In the genomic region with DNA sequence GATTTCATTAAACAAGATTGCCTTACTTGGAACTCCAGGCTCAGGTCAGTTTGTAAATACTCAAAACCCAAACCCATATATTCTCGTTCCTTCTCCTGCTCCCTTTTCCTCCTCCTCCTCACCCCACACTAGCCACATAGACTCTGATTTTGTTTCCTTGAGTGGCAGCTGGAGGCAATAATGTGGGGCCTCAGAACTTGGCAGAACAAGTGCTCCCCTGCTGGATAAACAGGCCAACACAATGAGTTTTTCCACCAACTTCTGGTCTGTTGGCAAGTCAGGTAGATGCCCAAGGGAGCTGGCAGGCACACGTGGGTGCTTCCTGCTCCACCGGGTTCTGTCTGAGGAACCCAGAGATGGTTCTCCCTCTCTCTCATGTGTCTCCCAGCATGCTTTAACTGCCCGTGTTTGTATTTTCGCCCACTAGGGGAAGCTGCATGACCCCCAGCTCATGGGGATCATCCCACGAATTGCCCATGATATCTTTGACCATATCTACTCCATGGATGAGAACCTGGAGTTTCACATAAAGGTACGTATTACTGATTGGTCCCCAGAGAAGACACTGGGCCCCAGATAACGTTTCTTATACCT, we compare ENCODE assay signal across 19 cellular contexts.
A peak's percentile ranks its signal among the peaks of the same experiment; 100 is the strongest.
DNase-seq lines count a peak whose midpoint lies in the region; ATAC-seq and TF ChIP-seq lines count a peak whose summit lies in the region.
"Had no signal": no experiment of that assay in that cellular context is flagged by ENCODE, and none has a peak within 500 bp of the region (broad histone marks: within the 10 kb centered on the region; RNA-seq: fewer than 3 reads in every experiment).

No MANE protein-coding gene starts in this region.

- H3K27ac ChIP-seq in SK-N-SH (ENCODE audit: low read depth in 2 of 2, low read length in 1 of 2) = no peak overlapping the region
- no peak overlapping the region for H3K27ac ChIP-seq in endodermal cell (ENCODE audit: low read depth, low read length)
- H3K27ac ChIP-seq in thyroid gland = no peak overlapping the region
- H3K27ac ChIP-seq: body of pancreas, gastrocnemius medialis, KMS-11 had no signal

- no peak overlapping the region for H2AFZ ChIP-seq in SK-N-SH (ENCODE audit: low read depth)

- no peaks in the 10 kb centered on the region for H3K9me3 Mint-ChIP-seq in endodermal cell
- no peaks in the 10 kb centered on the region for H3K9me3 Mint-ChIP-seq in activated CD4-positive, alpha-beta memory T cell treated with anti-CD3 and anti-CD28 coated beads for 36 hours
- H3K9me3 Mint-ChIP-seq: activated naive CD4-positive, alpha-beta T cell treated with anti-CD3 and anti-CD28 coated beads for 36 hours had no signal

- 75% methylated on average over 8 of the region's 8 CpGs for WGBS in SK-N-SH (ENCODE audit: low lambda C conversion rate)
- 90 to 95% methylated on average over 6 to 8 of the region's 8 CpGs for WGBS in endodermal cell (ENCODE audit: insufficient coverage in 1 of 2, insufficient read length in 1 of 2), 2 experiments
- WGBS in thyroid gland, 2 donors = 68 to 71% methylated on average over 8 of the region's 8 CpGs

- H3K79me2 ChIP-seq in SK-N-SH (ENCODE audit: insufficient read depth) = no peaks in the 10 kb centered on the region

- no peaks in the 10 kb centered on the region for H3K9me2 ChIP-seq in SK-N-SH

- H3K27me3 ChIP-seq in SK-N-SH (ENCODE audit: insufficient read depth) (no peaks in the 10 kb centered on the region), endodermal cell (ENCODE audit: control insufficient read depth, insufficient read depth, low read length, poor library complexity, severe bottlenecking) (peaks cover 100% of the 10 kb centered on the region), thyroid gland (no peaks in the 10 kb centered on the region)
- H3K27me3 ChIP-seq: body of pancreas, gastrocnemius medialis had no signal

- H3F3A ChIP-seq in SK-N-SH (replicated peaks; ENCODE audit: insufficient read depth) = peaks cover 4% of the 10 kb centered on the region

- no peak for TF ChIP-seq RAD21 in SK-N-SH (IDR thresholded peaks at IDR 0.05; ENCODE audit: low read length)

- peaks cover 0 to 3% of the 10 kb centered on the region in 2 experiments; a peak in 1 of 4 replicates for H3K4me1 ChIP-seq in SK-N-SH (ENCODE audit: control insufficient read depth in 1 of 2, insufficient read depth in 2 of 2, low read depth in 1 of 2, low read length in 1 of 2)
- no peaks in the 10 kb centered on the region for H3K4me1 ChIP-seq in endodermal cell (ENCODE audit: control insufficient read depth, insufficient read depth, low read length)
- H3K4me1 ChIP-seq in thyroid gland = no peaks in the 10 kb centered on the region
- H3K4me1 ChIP-seq: body of pancreas, gastrocnemius medialis had no signal

- peaks cover 19% of the 10 kb centered on the region for H3K36me3 Mint-ChIP-seq in endodermal cell (ENCODE audit: low read depth)
- H3K36me3 Mint-ChIP-seq in activated CD4-positive, alpha-beta memory T cell treated with anti-CD3 and anti-CD28 coated beads for 36 hours = no peaks in the 10 kb centered on the region

- no peak overlapping the region for H3K4me2 ChIP-seq in SK-N-SH
- H3K4me2 ChIP-seq: KMS-11 had no signal

- H3K9ac ChIP-seq in SK-N-SH = no peak overlapping the region
- H3K9ac ChIP-seq in endodermal cell (ENCODE audit: extremely low read depth, low read length, poor library complexity, severe bottlenecking) = no peak overlapping the region
- H3K9ac ChIP-seq: KMS-11 had no signal

- H3K4me1 Mint-ChIP-seq in endodermal cell = no peaks in the 10 kb centered on the region
- H3K4me1 Mint-ChIP-seq in activated CD4-positive, alpha-beta memory T cell treated with anti-CD3 and anti-CD28 coated beads for 36 hours (ENCODE audit: low read depth) = no peaks in the 10 kb centered on the region
- H3K4me1 Mint-ChIP-seq: activated CD8-positive, alpha-beta memory T cell treated with anti-CD3 and anti-CD28 coated beads, Interleukin-2, amount 10 ng/mL, durations not matched to agents 7 days and 5 days had no signal

- H3K36me3 ChIP-seq in SK-N-SH (replicated peaks in 1 of 2; ENCODE audit: control insufficient read depth in 1 of 2, insufficient read depth in 2 of 2, low read length in 1 of 2) (no peaks in the 10 kb centered on the region), endodermal cell (ENCODE audit: control insufficient read depth, insufficient read depth, low read length) (peaks cover 41% of the 10 kb centered on the region), thyroid gland (no peaks in the 10 kb centered on the region)
- H3K36me3 ChIP-seq: gastrocnemius medialis had no signal

- no peaks in the 10 kb centered on the region for H3K9me3 ChIP-seq in SK-N-SH
- H3K9me3 ChIP-seq in endodermal cell (ENCODE audit: control insufficient read depth, low read length) = no peaks in the 10 kb centered on the region
- H3K9me3 ChIP-seq in thyroid gland = no peaks in the 10 kb centered on the region
- H3K9me3 ChIP-seq: body of pancreas, gastrocnemius medialis had no signal

- POLR2A ChIA-PET in SK-N-SH (lab: Yijun Ruan, JAX) = no interaction called here
- POLR2A ChIA-PET in activated CD4-positive, alpha-beta memory T cell treated with anti-CD3 and anti-CD28 coated beads for 36 hours (lab: Charles Lee) = no interaction called here

- no peak for TF ChIP-seq POLR2A in thyroid gland (IDR thresholded peaks at IDR 0.05)

- no peak for DNase-seq in SK-N-SH
- peak; percentile 51 for DNase-seq in NCI-H69 (lab: John Stamatoyannopoulos, UW)
- DNase-seq in endodermal cell = no peak
- DNase-seq in thyroid gland = peak; percentile 31 to 35
- no peak for DNase-seq in activated CD4-positive, alpha-beta memory T cell treated with anti-CD3 and anti-CD28 coated beads for 36 hours
- DNase-seq in GM13977 (ENCODE audit: low spot score) = no peak
- DNase-seq: activated CD8-positive, alpha-beta memory T cell treated with anti-CD3 and anti-CD28 coated beads, Interleukin-2, amount 10 ng/mL, durations not matched to agents 7 days and 5 days; activated naive CD4-positive, alpha-beta T cell treated with anti-CD3 and anti-CD28 coated beads for 36 hours; body of pancreas; Calu3; effector memory CD4-positive, alpha-beta T cell; gastrocnemius medialis; kidney; NCI-H187; NK-92 treated with Interleukin-12 subunit alpha and Interleukin-12 subunit beta, amount 100 ng/mL, for 24 hours; posterior cingulate gyrus had no signal

- in situ Hi-C loops in GM13977 (cut with MboI; ENCODE audit: low pct_unique_long_range_greater_than_20kb, low sequenced_read_pairs, unreplicated experiment) = no loop called here

- H3K4me3 Mint-ChIP-seq in endodermal cell = no peak overlapping the region
- no peak overlapping the region for H3K4me3 Mint-ChIP-seq in activated CD4-positive, alpha-beta memory T cell treated with anti-CD3 and anti-CD28 coated beads for 36 hours
- H3K4me3 Mint-ChIP-seq: activated CD8-positive, alpha-beta memory T cell treated with anti-CD3 and anti-CD28 coated beads, Interleukin-2, amount 10 ng/mL, durations not matched to agents 7 days and 5 days; activated naive CD4-positive, alpha-beta T cell treated with anti-CD3 and anti-CD28 coated beads for 36 hours had no signal

- H3K4me3 ChIP-seq in SK-N-SH (ENCODE audit: low read depth in 2 of 2, low read length in 1 of 2) = no peak overlapping the region
- no peak overlapping the region for H3K4me3 ChIP-seq in endodermal cell (ENCODE audit: low read length)
- H3K4me3 ChIP-seq in thyroid gland (replicated peaks in 1 of 3) = no peak overlapping the region
- H3K4me3 ChIP-seq: body of pancreas, gastrocnemius medialis had no signal

- TF ChIP-seq CTCF in SK-N-SH (IDR thresholded peaks at IDR 0.05) (peak; percentile 16; the same call in 1 of the 2 replicates), endodermal cell (conservative IDR thresholded peaks at IDR 0.05) (peak; percentile 61), thyroid gland (IDR thresholded peaks at IDR 0.05) (peak in 1 of 6 experiments; percentile 33), GM13977 (IDR thresholded peaks at IDR 0.05; ENCODE audit: extremely low read depth, insufficient read depth, missing control alignments) (no peak)

- no peak overlapping the region for H3K27ac Mint-ChIP-seq in endodermal cell
- no peak overlapping the region for H3K27ac Mint-ChIP-seq in activated CD4-positive, alpha-beta memory T cell treated with anti-CD3 and anti-CD28 coated beads for 36 hours
- H3K27ac Mint-ChIP-seq: activated CD8-positive, alpha-beta memory T cell treated with anti-CD3 and anti-CD28 coated beads, Interleukin-2, amount 10 ng/mL, durations not matched to agents 7 days and 5 days; activated naive CD4-positive, alpha-beta T cell treated with anti-CD3 and anti-CD28 coated beads for 36 hours had no signal

- CTCF ChIA-PET in SK-N-SH (lab: Yijun Ruan, JAX) = interaction anchor here (1.1 to 1.7 kb wide), 4 partner anchors 9 to 42 kb away, joined by 3 to 4 read pairs (median 4); no protein-coding TSS in a partner anchor
- CTCF ChIA-PET in activated CD4-positive, alpha-beta memory T cell treated with anti-CD3 and anti-CD28 coated beads for 36 hours (lab: Charles Lee) = interaction anchor here (0.6 kb wide), 1 partner anchor 624 kb away, joined by 3 read pairs; no protein-coding TSS in a partner anchor

- intact Hi-C loops in thyroid gland (cut with DNase I) = no loop called here
- intact Hi-C loops in activated CD4-positive, alpha-beta memory T cell treated with anti-CD3 and anti-CD28 coated beads for 36 hours (cut with micrococcal nuclease) = no loop called here

- no peaks in the 10 kb centered on the region for H4K20me1 ChIP-seq in SK-N-SH (ENCODE audit: insufficient read depth)

- H3K27me3 Mint-ChIP-seq in endodermal cell (ENCODE audit: insufficient read depth) = no peaks in the 10 kb centered on the region
- no peaks in the 10 kb centered on the region for H3K27me3 Mint-ChIP-seq in activated CD4-positive, alpha-beta memory T cell treated with anti-CD3 and anti-CD28 coated beads for 36 hours
- H3K27me3 Mint-ChIP-seq: activated CD8-positive, alpha-beta memory T cell treated with anti-CD3 and anti-CD28 coated beads, Interleukin-2, amount 10 ng/mL, durations not matched to agents 7 days and 5 days had no signal

- TF ChIP-seq EP300 in SK-N-SH (IDR thresholded peaks at IDR 0.05; ENCODE audit: borderline replicate concordance in 1 of 2, low read depth in 1 of 2, low read length in 1 of 2) = no peak

- no peak; the same call in 2 of the 3 replicates for ATAC-seq in SK-N-SH treated with all-trans-retinoic acid at 6 μM for 48 hours
- ATAC-seq in HG02938 (IDR thresholded peaks at IDR 0.05; ENCODE audit: unreplicated experiment) = no peak
- ATAC-seq: activated CD8-positive, alpha-beta memory T cell treated with anti-CD3 and anti-CD28 coated beads, Interleukin-2, amount 10 ng/mL, durations not matched to agents 7 days and 5 days; body of pancreas; gastrocnemius medialis had no signal

TF ChIP-seq in SK-N-SH, 30 proteins besides CTCF, POLR2A, EP300 and RAD21 (continues in another document):
- no peak for TF ChIP-seq ELF1 (IDR thresholded peaks at IDR 0.05)
- TF ChIP-seq MXI1 (IDR thresholded peaks at IDR 0.05; ENCODE audit: low read depth, low read length) = no peak

TF ChIP-seq in SK-N-SH treated with all-trans-retinoic acid at 6 μM for 48 hours, 23 proteins besides CTCF, POLR2A, EP300 and RAD21 (continues in another document):
- TF ChIP-seq CSDC2 (CRISPR knock-in tag; IDR thresholded peaks at IDR 0.05) (no peak), SNAI2 (CRISPR knock-in tag; IDR thresholded peaks at IDR 0.05) (no peak), ZNF8 (CRISPR knock-in tag; IDR thresholded peaks at IDR 0.05) (no peak), ESRRG (CRISPR knock-in tag; IDR thresholded peaks at IDR 0.05) (no peak), BACH2 (CRISPR knock-in tag; IDR thresholded peaks at IDR 0.05; ENCODE audit: borderline replicate concordance) (no peak)

Comparison
In these comparisons a context has a peak if more than half of its experiments do, and no peak if none do; other contexts are left out.
1. DNase-seq: peak in NCI-H69 (single experiment) and thyroid gland (2 of 2); none in SK-N-SH (single experiment), endodermal cell (single experiment), activated CD4-positive, alpha-beta memory T cell treated with anti-CD3 and anti-CD28 coated beads for 36 hours (single experiment) and GM13977 (single experiment).